ENCODE assay signal across 30 cellular contexts in the genomic region with DNA sequence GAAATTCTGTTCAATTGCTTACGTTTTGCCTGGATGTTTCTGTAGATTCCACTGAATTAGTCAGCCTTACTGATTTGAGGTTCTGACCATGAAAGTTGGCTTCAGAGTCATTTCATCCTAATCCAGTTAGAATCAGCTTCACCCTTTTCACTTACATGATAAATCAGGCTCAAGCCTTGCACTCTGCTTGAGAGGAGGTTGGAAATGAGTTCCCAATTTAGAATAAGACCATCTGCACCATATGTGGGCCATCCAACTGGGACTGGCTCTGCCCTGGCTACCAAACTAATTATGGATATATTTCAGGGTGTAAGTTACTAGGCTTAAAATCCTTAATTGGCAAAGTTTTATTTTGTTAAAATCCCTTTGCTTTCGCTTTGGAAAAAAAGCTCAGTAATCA.
"Had no signal": no experiment of that assay in that cellular context is flagged by ENCODE, and none has a peak within 500 bp of the region (broad histone marks: within the 10 kb centered on the region; RNA-seq: fewer than 3 reads in every experiment).

No MANE protein-coding gene starts in this region.

- H3K27me3 ChIP-seq: ascending aorta, breast epithelium, cardiac muscle cell, colonic mucosa, heart left ventricle had no signal

- DNase-seq: activated B cell treated with CpG ODN at 0.5 μM for 24 hours; activated CD4-positive, alpha-beta memory T cell treated with anti-CD3 and anti-CD28 coated beads for 36 hours; activated CD4-positive, alpha-beta T cell treated with anti-CD3 and anti-CD28 coated beads for 36 hours; activated CD4-positive, alpha-beta T cell treated with anti-CD3 and anti-CD28 coated beads, Interleukin-2, amount 10 ng/mL, durations not matched to agents 24 days and 14 days; activated CD4-positive, CD25-positive, alpha-beta regulatory T cell treated with anti-CD3 and anti-CD28 coated beads, Interleukin-2, amount 50 U/mL, for 72 hours; activated CD8-positive, alpha-beta memory T cell treated with anti-CD3 and anti-CD28 coated beads, Interleukin-2, amount 10 ng/mL, durations not matched to agents 7 days and 5 days; activated CD8-positive, alpha-beta memory T cell treated with anti-CD3 and anti-CD28 coated beads, Interleukin-2, amount 50 U/mL, for 4 hours; activated CD8-positive, alpha-beta T cell treated with anti-CD3 and anti-CD28 coated beads, Interleukin-2, amount 10 ng/mL, durations not matched to agents 7 days and 5 days; activated gamma-delta T cell; activated naive CD4-positive, alpha-beta T cell; activated naive CD4-positive, alpha-beta T cell treated with anti-CD3 and anti-CD28 coated beads, Interleukin-2, amount 10 ng/mL, durations not matched to agents 7 days and 5 days; activated naive CD8-positive, alpha-beta T cell treated with anti-CD3 and anti-CD28 coated beads, Interleukin-2, amount 10 ng/mL, durations not matched to agents 7 days and 5 days; activated T-cell treated with anti-CD3 and anti-CD28 coated beads, Interleukin-2, amount 50 U/mL, for 1 hour; activated T-cell treated with anti-CD3 and anti-CD28 coated beads, Interleukin-2, amount 50 U/mL, for 72 hours; central memory CD4-positive, alpha-beta T cell; colonic mucosa; effector CD8-positive, alpha-beta T cell; foreskin fibroblast; heart left ventricle; hypothalamus; T-helper 17 cell; T1000; WERI-Rb-1 had no signal

- H3K27ac ChIP-seq: ascending aorta, breast epithelium, cardiac muscle cell, colonic mucosa, epithelial cell of prostate, heart left ventricle, WERI-Rb-1 had no signal

- H3K4me1 ChIP-seq: ascending aorta, breast epithelium, colonic mucosa, heart left ventricle had no signal

- H3K4me3 ChIP-seq: ascending aorta, breast epithelium, cardiac muscle cell, colonic mucosa, heart left ventricle had no signal

- H3K36me3 ChIP-seq: ascending aorta, breast epithelium, cardiac muscle cell, colonic mucosa, heart left ventricle, WERI-Rb-1 had no signal

- H3K9me3 ChIP-seq: ascending aorta, breast epithelium, colonic mucosa, heart left ventricle had no signal

- FAIRE-seq: endometrium, endothelial cell of umbilical vein, frontal cortex had no signal
